ENCODE assay signal across 1 cellular context in genomic region chr7:143356414-143357050, GRCh38.
TF ChIP-seq lines count a peak whose summit lies in the region.

No MANE protein-coding gene starts in this region.

TF ChIP-seq in HepG2, 621 proteins besides CTCF, POLR2A, EP300 and RAD21:
- TF ChIP-seq CREB1 (IDR thresholded peaks at IDR 0.05): peak; percentile 87
- no peak for TF ChIP-seq CREB1 (CRISPR knock-in tag; IDR thresholded peaks at IDR 0.05)
- no peak for TF ChIP-seq ZSCAN20 (CRISPR knock-in tag; IDR thresholded peaks at IDR 0.05; ENCODE audit: borderline replicate concordance)
